32 cellular contexts compared by ENCODE assay signal in genomic region chr2:223900531-223900930, GRCh38.
"Had no signal": no experiment of that assay in that cellular context is flagged by ENCODE, and none has a peak within 500 bp of the region (broad histone marks: within the 10 kb centered on the region; RNA-seq: fewer than 3 reads in every experiment).

No MANE protein-coding gene starts in this region.

- H3K9me3 ChIP-seq: adrenal gland, body of pancreas, esophagus muscularis mucosa, gastrocnemius medialis, heart right ventricle had no signal

- H3K4me3 Mint-ChIP-seq: activated CD4-positive, alpha-beta T cell treated with anti-CD3 and anti-CD28 coated beads, Interleukin-2, amount 10 ng/mL, durations not matched to agents 7 days and 5 days; activated CD8-positive, alpha-beta T cell treated with anti-CD3 and anti-CD28 coated beads for 36 hours; activated naive CD4-positive, alpha-beta T cell treated with anti-CD3 and anti-CD28 coated beads for 36 hours; activated naive CD4-positive, alpha-beta T cell treated with anti-CD3 and anti-CD28 coated beads, Interleukin-2, amount 50 U/mL, for 24 hours; activated naive CD8-positive, alpha-beta T cell treated with anti-CD3 and anti-CD28 coated beads for 36 hours; activated naive CD8-positive, alpha-beta T cell treated with anti-CD3 and anti-CD28 coated beads, Interleukin-2, amount 50 U/mL, for 24 hours; activated T-cell treated with anti-CD3 and anti-CD28 coated beads, Interleukin-2, amount 50 U/mL, for 4 hours; activated T-helper 1 cell treated with anti-CD3 and anti-CD28 coated beads, Interleukin-12 subunit alpha, Interleukin-12 subunit beta, Interleukin-2, Interleukin-4 antibody, amounts not matched to agents 30 ng/mL and 10 ng/mL and 1 ng/mL, durations not matched to agents 14 hours and 24 hours and 36 hours; effector memory CD8-positive, alpha-beta T cell; T-helper 17 cell; T-helper 2 cell treated with Interferon-gamma antibody and Interleukin-4, amounts not matched to agents 5 μg/mL and 100 μg/mL, for 36 hours had no signal

- H3K9me3 Mint-ChIP-seq: activated CD4-positive, alpha-beta T cell treated with anti-CD3 and anti-CD28 coated beads, Interleukin-2, amount 10 ng/mL, durations not matched to agents 7 days and 5 days; activated CD8-positive, alpha-beta T cell treated with anti-CD3 and anti-CD28 coated beads for 36 hours; activated naive CD4-positive, alpha-beta T cell treated with anti-CD3 and anti-CD28 coated beads for 36 hours; activated naive CD4-positive, alpha-beta T cell treated with anti-CD3 and anti-CD28 coated beads, Interleukin-2, amount 50 U/mL, for 24 hours; activated naive CD8-positive, alpha-beta T cell treated with anti-CD3 and anti-CD28 coated beads for 36 hours; activated naive CD8-positive, alpha-beta T cell treated with anti-CD3 and anti-CD28 coated beads, Interleukin-2, amount 50 U/mL, for 24 hours; activated T-cell treated with anti-CD3 and anti-CD28 coated beads, Interleukin-2, amount 50 U/mL, for 4 hours; activated T-helper 1 cell treated with anti-CD3 and anti-CD28 coated beads, Interleukin-12 subunit alpha, Interleukin-12 subunit beta, Interleukin-2, Interleukin-4 antibody, amounts not matched to agents 30 ng/mL and 10 ng/mL and 1 ng/mL, durations not matched to agents 14 hours and 24 hours and 36 hours; activated T-helper 2 cell treated with anti-CD3 and anti-CD28 coated beads, Interferon-gamma antibody, Interleukin-2, Interleukin-4, amounts not matched to agents 10 μg/mL and 5 μg/mL and 100 μg/mL, durations not matched to agents 14 hours and 24 hours and 36 hours; effector memory CD8-positive, alpha-beta T cell; T-helper 2 cell treated with Interferon-gamma antibody and Interleukin-4, amounts not matched to agents 5 μg/mL and 100 μg/mL, for 36 hours had no signal

- DNase-seq: activated CD4-positive, alpha-beta T cell treated with anti-CD3 and anti-CD28 coated beads for 1 hour; activated CD4-positive, alpha-beta T cell treated with anti-CD3 and anti-CD28 coated beads for 4 hours; activated CD4-positive, alpha-beta T cell treated with anti-CD3 and anti-CD28 coated beads, Interleukin-2, amount 10 ng/mL, durations not matched to agents 7 days and 5 days; activated CD4-positive, alpha-beta T cell treated with anti-CD3 and anti-CD28 coated beads, Interleukin-2, amount 50 U/mL, for 48 hours; activated CD8-positive, alpha-beta memory T cell treated with anti-CD3 and anti-CD28 coated beads for 24 hours; activated CD8-positive, alpha-beta T cell treated with anti-CD3 and anti-CD28 coated beads for 36 hours; activated effector memory CD4-positive, alpha-beta T cell treated with anti-CD3 and anti-CD28 coated beads, Interleukin-2, amount 50 U/mL, for 16 hours; activated naive CD4-positive, alpha-beta T cell treated with anti-CD3 and anti-CD28 coated beads for 36 hours; activated naive CD8-positive, alpha-beta T cell treated with anti-CD3 and anti-CD28 coated beads for 36 hours; activated naive CD8-positive, alpha-beta T cell treated with anti-CD3 and anti-CD28 coated beads, Interleukin-2, amount 50 U/mL, for 24 hours; activated T-cell treated with anti-CD3 and anti-CD28 coated beads, Interleukin-2, amount 50 U/mL, for 4 hours; adrenal gland; amygdala; aorta; body of pancreas; caudate nucleus; cortex of kidney; dermis blood vessel endothelial cell; effector CD4-positive, alpha-beta T cell; effector memory CD8-positive, alpha-beta T cell; erythroblast; foreskin keratinocyte; gastrocnemius medialis; heart right ventricle; T-helper 1 cell; T-helper 17 cell; T1000 had no signal

- H3K27ac Mint-ChIP-seq: activated CD8-positive, alpha-beta T cell treated with anti-CD3 and anti-CD28 coated beads for 36 hours; activated naive CD4-positive, alpha-beta T cell treated with anti-CD3 and anti-CD28 coated beads for 36 hours; activated naive CD4-positive, alpha-beta T cell treated with anti-CD3 and anti-CD28 coated beads, Interleukin-2, amount 50 U/mL, for 24 hours; activated naive CD8-positive, alpha-beta T cell treated with anti-CD3 and anti-CD28 coated beads for 36 hours; activated naive CD8-positive, alpha-beta T cell treated with anti-CD3 and anti-CD28 coated beads, Interleukin-2, amount 50 U/mL, for 24 hours; activated T-helper 1 cell treated with anti-CD3 and anti-CD28 coated beads, Interleukin-12 subunit alpha, Interleukin-12 subunit beta, Interleukin-2, Interleukin-4 antibody, amounts not matched to agents 30 ng/mL and 10 ng/mL and 1 ng/mL, durations not matched to agents 14 hours and 24 hours and 36 hours; activated T-helper 2 cell treated with anti-CD3 and anti-CD28 coated beads, Interferon-gamma antibody, Interleukin-2, Interleukin-4, amounts not matched to agents 10 μg/mL and 5 μg/mL and 100 μg/mL, durations not matched to agents 14 hours and 24 hours and 36 hours; T-helper 2 cell treated with Interferon-gamma antibody and Interleukin-4, amounts not matched to agents 5 μg/mL and 100 μg/mL, for 36 hours had no signal

- H3K27me3 ChIP-seq: adrenal gland, body of pancreas, esophagus muscularis mucosa, foreskin keratinocyte, gastrocnemius medialis, heart right ventricle had no signal

- H3K4me3 ChIP-seq: adrenal gland, body of pancreas, esophagus muscularis mucosa, gastrocnemius medialis, heart right ventricle had no signal

- H3K4me1 ChIP-seq: body of pancreas, esophagus muscularis mucosa, gastrocnemius medialis had no signal

- H3K27me3 Mint-ChIP-seq: activated CD4-positive, alpha-beta T cell treated with anti-CD3 and anti-CD28 coated beads, Interleukin-2, amount 10 ng/mL, durations not matched to agents 7 days and 5 days; activated CD8-positive, alpha-beta T cell treated with anti-CD3 and anti-CD28 coated beads for 36 hours; activated naive CD4-positive, alpha-beta T cell treated with anti-CD3 and anti-CD28 coated beads, Interleukin-2, amount 50 U/mL, for 24 hours; activated naive CD8-positive, alpha-beta T cell treated with anti-CD3 and anti-CD28 coated beads for 36 hours; activated naive CD8-positive, alpha-beta T cell treated with anti-CD3 and anti-CD28 coated beads, Interleukin-2, amount 50 U/mL, for 24 hours; effector memory CD8-positive, alpha-beta T cell; T-helper 17 cell had no signal

- H3K27ac ChIP-seq: adrenal gland, esophagus muscularis mucosa, foreskin keratinocyte, gastrocnemius medialis, heart right ventricle had no signal

- ATAC-seq: activated CD8-positive, alpha-beta T cell treated with anti-CD3 and anti-CD28 coated beads for 36 hours; activated naive CD8-positive, alpha-beta T cell treated with anti-CD3 and anti-CD28 coated beads, Interleukin-2, amount 50 U/mL, for 24 hours; activated T-cell treated with anti-CD3 and anti-CD28 coated beads, Interleukin-2, amount 50 U/mL, for 4 hours; effector memory CD8-positive, alpha-beta T cell; foreskin keratinocyte; gastrocnemius medialis; heart right ventricle; T-helper 17 cell had no signal
